ENCODE assay signal across 31 cellular contexts in the genomic region with DNA sequence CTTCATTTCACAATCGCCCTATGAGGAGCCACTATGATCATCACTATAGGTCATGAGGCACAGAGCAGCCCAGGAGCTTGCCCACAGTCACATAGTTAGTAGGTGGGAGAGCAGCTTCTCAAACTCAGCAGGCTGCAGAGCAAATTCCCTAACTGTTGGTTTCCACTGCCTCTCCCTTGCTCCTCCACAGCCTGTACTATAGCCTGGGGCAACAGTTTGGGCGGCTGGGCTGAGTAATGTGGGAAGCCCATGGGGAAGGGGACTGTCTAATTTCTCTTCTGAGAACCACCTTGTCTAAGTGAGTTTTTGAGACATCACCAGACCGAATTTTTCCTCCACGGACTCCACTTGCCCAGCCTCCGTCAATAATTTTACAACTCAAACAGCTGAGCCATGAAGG.
"Had no signal": no experiment of that assay in that cellular context is flagged by ENCODE, and none has a peak within 500 bp of the region (broad histone marks: within the 10 kb centered on the region; RNA-seq: fewer than 3 reads in every experiment).

No MANE protein-coding gene starts in this region.

- H3K27ac ChIP-seq: adrenal gland, body of pancreas, colonic mucosa, epithelial cell of prostate, esophagus squamous epithelium, gastroesophageal sphincter had no signal

- H3K4me1 ChIP-seq: adrenal gland, body of pancreas, colonic mucosa, esophagus squamous epithelium, gastroesophageal sphincter had no signal

- H3K9me3 Mint-ChIP-seq: activated CD4-positive, alpha-beta T cell treated with anti-CD3 and anti-CD28 coated beads, Interleukin-2, amount 10 ng/mL, durations not matched to agents 24 days and 14 days; activated naive CD4-positive, alpha-beta T cell treated with anti-CD3 and anti-CD28 coated beads for 36 hours; activated naive CD4-positive, alpha-beta T cell treated with anti-CD3 and anti-CD28 coated beads, Interleukin-2, amount 50 U/mL, for 24 hours; activated naive CD8-positive, alpha-beta T cell treated with anti-CD3 and anti-CD28 coated beads for 36 hours; activated T-helper 1 cell treated with anti-CD3 and anti-CD28 coated beads, Interleukin-12 subunit alpha, Interleukin-12 subunit beta, Interleukin-2, Interleukin-4 antibody, amounts not matched to agents 30 ng/mL and 10 ng/mL and 1 ng/mL, durations not matched to agents 14 hours and 24 hours and 36 hours had no signal

- H3K4me1 Mint-ChIP-seq: activated CD4-positive, alpha-beta T cell treated with anti-CD3 and anti-CD28 coated beads for 36 hours; activated CD4-positive, alpha-beta T cell treated with anti-CD3 and anti-CD28 coated beads, Interleukin-2, amount 10 ng/mL, durations not matched to agents 24 days and 14 days; activated CD8-positive, alpha-beta memory T cell treated with anti-CD3 and anti-CD28 coated beads, Interleukin-2, amount 10 ng/mL, durations not matched to agents 7 days and 5 days; activated naive CD4-positive, alpha-beta T cell treated with anti-CD3 and anti-CD28 coated beads, Interleukin-2, amount 50 U/mL, for 24 hours; activated naive CD8-positive, alpha-beta T cell treated with anti-CD3 and anti-CD28 coated beads for 36 hours; activated naive CD8-positive, alpha-beta T cell treated with anti-CD3 and anti-CD28 coated beads, Interleukin-2, amount 50 U/mL, for 24 hours had no signal

- H3K9me3 ChIP-seq: adrenal gland, body of pancreas, colonic mucosa, esophagus squamous epithelium, gastroesophageal sphincter had no signal

- H3K27me3 ChIP-seq: adrenal gland, body of pancreas, colonic mucosa, gastroesophageal sphincter had no signal

- H3K36me3 Mint-ChIP-seq: activated CD4-positive, alpha-beta memory T cell treated with anti-CD3 and anti-CD28 coated beads for 36 hours; activated CD8-positive, alpha-beta memory T cell treated with anti-CD3 and anti-CD28 coated beads, Interleukin-2, amount 10 ng/mL, durations not matched to agents 7 days and 5 days; activated naive CD4-positive, alpha-beta T cell treated with anti-CD3 and anti-CD28 coated beads, Interleukin-2, amount 50 U/mL, for 24 hours; activated naive CD8-positive, alpha-beta T cell treated with anti-CD3 and anti-CD28 coated beads for 36 hours had no signal

- H3K27ac Mint-ChIP-seq: activated CD4-positive, alpha-beta memory T cell treated with anti-CD3 and anti-CD28 coated beads for 36 hours; activated CD4-positive, alpha-beta T cell treated with anti-CD3 and anti-CD28 coated beads for 36 hours; activated CD4-positive, alpha-beta T cell treated with anti-CD3 and anti-CD28 coated beads, Interleukin-2, amount 10 ng/mL, durations not matched to agents 24 days and 14 days; activated CD8-positive, alpha-beta memory T cell treated with anti-CD3 and anti-CD28 coated beads, Interleukin-2, amount 10 ng/mL, durations not matched to agents 7 days and 5 days; activated CD8-positive, alpha-beta T cell treated with anti-CD3 and anti-CD28 coated beads, Interleukin-2, amount 10 ng/mL, durations not matched to agents 7 days and 5 days; activated naive CD4-positive, alpha-beta T cell treated with anti-CD3 and anti-CD28 coated beads for 36 hours; activated naive CD4-positive, alpha-beta T cell treated with anti-CD3 and anti-CD28 coated beads, Interleukin-2, amount 50 U/mL, for 24 hours; activated naive CD8-positive, alpha-beta T cell treated with anti-CD3 and anti-CD28 coated beads for 36 hours; activated naive CD8-positive, alpha-beta T cell treated with anti-CD3 and anti-CD28 coated beads, Interleukin-2, amount 50 U/mL, for 24 hours; activated T-helper 1 cell treated with anti-CD3 and anti-CD28 coated beads, Interleukin-12 subunit alpha, Interleukin-12 subunit beta, Interleukin-2, Interleukin-4 antibody, amounts not matched to agents 30 ng/mL and 10 ng/mL and 1 ng/mL, durations not matched to agents 14 hours and 24 hours and 36 hours; activated T-helper 2 cell treated with anti-CD3 and anti-CD28 coated beads, Interferon-gamma antibody, Interleukin-2, Interleukin-4, amounts not matched to agents 10 μg/mL and 5 μg/mL and 100 μg/mL, durations not matched to agents 14 hours and 24 hours and 36 hours had no signal

- ATAC-seq: activated CD4-positive, alpha-beta T cell treated with anti-CD3 and anti-CD28 coated beads for 36 hours; activated CD8-positive, alpha-beta memory T cell treated with anti-CD3 and anti-CD28 coated beads, Interleukin-2, amount 10 ng/mL, durations not matched to agents 7 days and 5 days; activated CD8-positive, alpha-beta T cell treated with anti-CD3 and anti-CD28 coated beads, Interleukin-2, amount 10 ng/mL, durations not matched to agents 7 days and 5 days; activated naive CD8-positive, alpha-beta T cell treated with anti-CD3 and anti-CD28 coated beads, Interleukin-2, amount 50 U/mL, for 24 hours; body of pancreas; gastroesophageal sphincter had no signal

- H3K4me3 Mint-ChIP-seq: activated CD4-positive, alpha-beta memory T cell treated with anti-CD3 and anti-CD28 coated beads for 36 hours; activated CD4-positive, alpha-beta T cell treated with anti-CD3 and anti-CD28 coated beads for 36 hours; activated CD4-positive, alpha-beta T cell treated with anti-CD3 and anti-CD28 coated beads, Interleukin-2, amount 10 ng/mL, durations not matched to agents 24 days and 14 days; activated CD8-positive, alpha-beta memory T cell treated with anti-CD3 and anti-CD28 coated beads, Interleukin-2, amount 10 ng/mL, durations not matched to agents 7 days and 5 days; activated CD8-positive, alpha-beta T cell treated with anti-CD3 and anti-CD28 coated beads, Interleukin-2, amount 10 ng/mL, durations not matched to agents 7 days and 5 days; activated naive CD4-positive, alpha-beta T cell treated with anti-CD3 and anti-CD28 coated beads for 36 hours; activated naive CD4-positive, alpha-beta T cell treated with anti-CD3 and anti-CD28 coated beads, Interleukin-2, amount 50 U/mL, for 24 hours; activated naive CD8-positive, alpha-beta T cell treated with anti-CD3 and anti-CD28 coated beads for 36 hours; activated naive CD8-positive, alpha-beta T cell treated with anti-CD3 and anti-CD28 coated beads, Interleukin-2, amount 50 U/mL, for 24 hours; activated T-helper 1 cell treated with anti-CD3 and anti-CD28 coated beads, Interleukin-12 subunit alpha, Interleukin-12 subunit beta, Interleukin-2, Interleukin-4 antibody, amounts not matched to agents 30 ng/mL and 10 ng/mL and 1 ng/mL, durations not matched to agents 14 hours and 24 hours and 36 hours had no signal

- H3K4me3 ChIP-seq: adrenal gland, body of pancreas, colonic mucosa, esophagus squamous epithelium, gastroesophageal sphincter had no signal

- FAIRE-seq: endometrium, endothelial cell of umbilical vein had no signal

- H3K27me3 Mint-ChIP-seq: activated CD4-positive, alpha-beta memory T cell treated with anti-CD3 and anti-CD28 coated beads for 36 hours; activated CD4-positive, alpha-beta T cell treated with anti-CD3 and anti-CD28 coated beads, Interleukin-2, amount 10 ng/mL, durations not matched to agents 24 days and 14 days; activated CD8-positive, alpha-beta memory T cell treated with anti-CD3 and anti-CD28 coated beads, Interleukin-2, amount 10 ng/mL, durations not matched to agents 7 days and 5 days; activated naive CD8-positive, alpha-beta T cell treated with anti-CD3 and anti-CD28 coated beads, Interleukin-2, amount 50 U/mL, for 24 hours had no signal

- DNase-seq: activated CD4-positive, alpha-beta memory T cell treated with anti-CD3 and anti-CD28 coated beads for 36 hours; activated CD4-positive, alpha-beta T cell treated with anti-CD3 and anti-CD28 coated beads for 36 hours; activated CD4-positive, alpha-beta T cell treated with anti-CD3 and anti-CD28 coated beads, Interleukin-2, amount 10 ng/mL, durations not matched to agents 24 days and 14 days; activated CD4-positive, CD25-positive, alpha-beta regulatory T cell; activated CD4-positive, CD25-positive, alpha-beta regulatory T cell treated with anti-CD3 and anti-CD28 coated beads, Interleukin-2, amount 50 U/mL, for 72 hours; activated CD8-positive, alpha-beta memory T cell treated with anti-CD3 and anti-CD28 coated beads, Interleukin-2, amount 10 ng/mL, durations not matched to agents 7 days and 5 days; activated CD8-positive, alpha-beta memory T cell treated with anti-CD3 and anti-CD28 coated beads, Interleukin-2, amount 50 U/mL, for 4 hours; activated CD8-positive, alpha-beta T cell treated with anti-CD3 and anti-CD28 coated beads, Interleukin-2, amount 10 ng/mL, durations not matched to agents 7 days and 5 days; activated effector memory CD4-positive, alpha-beta T cell treated with anti-CD3 and anti-CD28 coated beads, Interleukin-2, amount 50 U/mL, for 16 hours; activated naive CD4-positive, alpha-beta T cell treated with anti-CD3 and anti-CD28 coated beads for 36 hours; activated naive CD8-positive, alpha-beta T cell treated with anti-CD3 and anti-CD28 coated beads for 36 hours; activated naive CD8-positive, alpha-beta T cell treated with anti-CD3 and anti-CD28 coated beads, Interleukin-2, amount 50 U/mL, for 24 hours; activated T-cell treated with anti-CD3 and anti-CD28 coated beads, Interleukin-2, amount 50 U/mL, for 1 hour; activated T-cell treated with anti-CD3 and anti-CD28 coated beads, Interleukin-2, amount 50 U/mL, for 48 hours; adrenal gland; amygdala; aorta; body of pancreas; caudate nucleus; colonic mucosa; effector CD8-positive, alpha-beta T cell; esophagus squamous epithelium; foreskin melanocyte; T-helper 2 cell had no signal

- H3K36me3 ChIP-seq: adrenal gland, colonic mucosa, esophagus squamous epithelium, gastroesophageal sphincter had no signal
